11 cellular contexts compared by ENCODE assay signal in genomic region chr12:114668905-114669304, GRCh38. TPM values are rescaled to one million over a fixed set of nuclear protein-coding genes. Genes with fewer than 3 reads are reported as not detected.
A peak's percentile ranks its signal among the peaks of the same experiment; 100 is the strongest.
DNase-seq lines count a peak whose midpoint lies in the region; ATAC-seq and TF ChIP-seq lines count a peak whose summit lies in the region.
"Had no signal": no experiment of that assay in that cellular context is flagged by ENCODE, and none has a peak within 500 bp of the region (broad histone marks: within the 10 kb centered on the region; RNA-seq: fewer than 3 reads in every experiment).

No MANE protein-coding gene starts in this region.

- ATAC-seq in HG02884 (IDR thresholded peaks at IDR 0.05; ENCODE audit: unreplicated experiment) = no peak
- ATAC-seq in HG03095 (IDR thresholded peaks at IDR 0.05; ENCODE audit: unreplicated experiment) = no peak
- ATAC-seq: stimulated activated effector memory CD8-positive, alpha-beta T cell treated with anti-CD3 and anti-CD28 coated beads, Interleukin-12 subunit alpha, Interleukin-12 subunit beta, amount 100 ng/mL, for 72 hours had no signal

- DNase-seq in AG04450 (ENCODE audit: low read depth, low spot score) (no peak), HuH-7.5 (ENCODE audit: low spot score) (peak; percentile 22), esophagus squamous epithelium (lab: John Stamatoyannopoulos, UW) (no peak), osteoblast (ENCODE audit: insufficient read length, low spot score, missing footprints) (no peak), glomerular visceral epithelial cell (ENCODE audit: extremely low spot score) (no peak), T-helper 9 cell (no peak)
- DNase-seq: activated CD8-positive, alpha-beta T cell treated with anti-CD3 and anti-CD28 coated beads for 36 hours; midbrain had no signal

- CTCF ChIA-PET in AG04450 (lab: Charles Lee) = interaction anchor here (0.7 to 3.3 kb wide), 9 partner anchors 16 to 1250 kb away, joined by 3 to 21 read pairs (median 5); partner anchors contain the start of gene TBX3

- H3K27me3 ChIP-seq in AG04450 (ENCODE audit: control insufficient read depth, insufficient read depth, low read length) = no peaks in the 10 kb centered on the region
- H3K27me3 ChIP-seq in esophagus squamous epithelium = peaks cover 5 to 86% (median 22%) of the 10 kb centered on the region in 4 donors
- peaks cover 23% of the 10 kb centered on the region for H3K27me3 ChIP-seq in osteoblast (ENCODE audit: insufficient read depth, low read length)

- H3K9me3 ChIP-seq in AG04450 (ENCODE audit: control insufficient read depth, insufficient read depth, low read length) (peaks cover 16% of the 10 kb centered on the region; the same call in 1 of the 2 replicates), esophagus squamous epithelium (no peaks in the 10 kb centered on the region), osteoblast (ENCODE audit: low read depth, low read length) (no peaks in the 10 kb centered on the region)

- peak overlapping the region; percentile 99 for H3K4me2 ChIP-seq in osteoblast (ENCODE audit: insufficient read depth, low read length)

- TF ChIP-seq POLR2A in esophagus squamous epithelium (IDR thresholded peaks at IDR 0.05) = no peak

- H3K4me3 ChIP-seq in AG04450 (ENCODE audit: low read depth, low read length) = peak overlapping the region; percentile 59
- peak overlapping the region in 3 of 4 donors; percentile 40 to 60 (median 40) for H3K4me3 ChIP-seq in esophagus squamous epithelium
- peak overlapping the region; percentile 71 for H3K4me3 ChIP-seq in osteoblast (ENCODE audit: insufficient read depth, low read length)

- H3K4me1 ChIP-seq in esophagus squamous epithelium (peaks cover 5 to 46% (median 10%) of the 10 kb centered on the region in 3 donors), osteoblast (ENCODE audit: insufficient read depth, low read length) (peaks cover 5% of the 10 kb centered on the region)

- POLR2A ChIA-PET in AG04450 (lab: Yijun Ruan, JAX) = interaction anchor here (0.5 to 6.6 kb wide), 9 partner anchors 10 to 1204 kb away, joined by 3 to 138 read pairs (median 4); partner anchors contain the start of gene TBX3

- H3K27ac ChIP-seq in AG04450 (ENCODE audit: low read depth, low read length) = peak overlapping the region; percentile 95
- H3K27ac ChIP-seq in esophagus squamous epithelium = peak overlapping the region in 3 of 4 donors; percentile 8 to 35 (median 26)
- H3K27ac ChIP-seq in osteoblast (ENCODE audit: low read depth, low read length) = no peak overlapping the region

- whole genome bisulfite sequencing in esophagus squamous epithelium, 2 donors = 52% methylated on average over 4 of the region's 20 CpGs; no CpG with 5 or more reads in 1 of the 2 donors

- intact Hi-C loops in esophagus squamous epithelium (cut with DNase I) = loop anchor here (5.0 to 10.0 kb wide), 3 partner anchors 966 to 1098 kb away; no protein-coding TSS in a partner anchor

- H3K36me3 ChIP-seq in esophagus squamous epithelium (peaks cover 0 to 12% (median 0%) of the 10 kb centered on the region in 3 donors), osteoblast (ENCODE audit: insufficient read depth, low read length) (peaks cover 6% of the 10 kb centered on the region)

- no peaks in the 10 kb centered on the region for H3K79me2 ChIP-seq in osteoblast (ENCODE audit: insufficient read depth, low read length)

- no peaks in the 10 kb centered on the region for H4K20me1 ChIP-seq in osteoblast (ENCODE audit: insufficient read depth, low read length)

- no peak overlapping the region for H2AFZ ChIP-seq in osteoblast (ENCODE audit: low read length)

- TF ChIP-seq CTCF in AG04450 (IDR thresholded peaks at IDR 0.05; ENCODE audit: low read depth, low read length) (no peak), esophagus squamous epithelium (IDR thresholded peaks at IDR 0.05) (no peak), osteoblast (IDR thresholded peaks at IDR 0.05; ENCODE audit: extremely low read depth, low read depth, low read length) (no peak)

RNA-seq across cellular contexts. Expression of gene TBX3, which starts 15.1 kb away (rescaled TPM):
- 42.2 and 54.8 TPM in 2 replicates for polyA plus RNA-seq in AG04450 (2011; rRNA removed)
- 73.0 and 74.6 TPM in 2 replicates for polyA minus RNA-seq in AG04450 (2011; rRNA and poly(A)+ RNA removed)
- 1 to 10 TPM; 2.0 to 2.5 (median 2.4) TPM for total RNA-seq in esophagus squamous epithelium
- total RNA-seq in osteoblast = 11.9 and 14.1 TPM in 2 replicates
- total RNA-seq: activated CD8-positive, alpha-beta T cell treated with anti-CD3 and anti-CD28 coated beads for 36 hours had no signal
